Comparison of ENCODE assay signal across 1 cellular context in genomic region chr22:24775769-24776492, GRCh38.
TF ChIP-seq lines count a peak whose summit lies in the region.

No MANE protein-coding gene starts in this region.

TF ChIP-seq in WTC11, 78 proteins besides CTCF, POLR2A, EP300 and RAD21 (continued from another document):
- TF ChIP-seq, protein P1, sequence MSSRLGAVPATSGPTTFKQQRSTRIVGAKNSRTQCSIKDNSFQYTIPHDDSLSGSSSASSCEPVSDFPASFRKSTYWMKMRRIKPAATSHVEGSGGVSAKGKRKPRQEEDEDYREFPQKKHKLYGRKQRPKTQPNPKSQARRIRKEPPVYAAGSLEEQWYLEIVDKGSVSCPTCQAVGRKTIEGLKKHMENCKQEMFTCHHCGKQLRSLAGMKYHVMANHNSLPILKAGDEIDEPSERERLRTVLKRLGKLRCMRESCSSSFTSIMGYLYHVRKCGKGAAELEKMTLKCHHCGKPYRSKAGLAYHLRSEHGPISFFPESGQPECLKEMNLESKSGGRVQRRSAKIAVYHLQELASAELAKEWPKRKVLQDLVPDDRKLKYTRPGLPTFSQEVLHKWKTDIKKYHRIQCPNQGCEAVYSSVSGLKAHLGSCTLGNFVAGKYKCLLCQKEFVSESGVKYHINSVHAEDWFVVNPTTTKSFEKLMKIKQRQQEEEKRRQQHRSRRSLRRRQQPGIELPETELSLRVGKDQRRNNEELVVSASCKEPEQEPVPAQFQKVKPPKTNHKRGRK (CRISPR knock-in tag; IDR thresholded peaks at IDR 0.05; ENCODE audit: borderline replicate concordance) = no peak
- TF ChIP-seq FOXP1 (CRISPR knock-in tag; IDR thresholded peaks at IDR 0.05; ENCODE audit: borderline replicate concordance) (no peak), TP53 (CRISPR knock-in tag; IDR thresholded peaks at IDR 0.05) (no peak), NFYB (CRISPR knock-in tag; conservative IDR thresholded peaks at IDR 0.05; ENCODE audit: low read depth) (no peak), ZNF232 (CRISPR knock-in tag; IDR thresholded peaks at IDR 0.05) (no peak)
- TF ChIP-seq, protein P2, sequence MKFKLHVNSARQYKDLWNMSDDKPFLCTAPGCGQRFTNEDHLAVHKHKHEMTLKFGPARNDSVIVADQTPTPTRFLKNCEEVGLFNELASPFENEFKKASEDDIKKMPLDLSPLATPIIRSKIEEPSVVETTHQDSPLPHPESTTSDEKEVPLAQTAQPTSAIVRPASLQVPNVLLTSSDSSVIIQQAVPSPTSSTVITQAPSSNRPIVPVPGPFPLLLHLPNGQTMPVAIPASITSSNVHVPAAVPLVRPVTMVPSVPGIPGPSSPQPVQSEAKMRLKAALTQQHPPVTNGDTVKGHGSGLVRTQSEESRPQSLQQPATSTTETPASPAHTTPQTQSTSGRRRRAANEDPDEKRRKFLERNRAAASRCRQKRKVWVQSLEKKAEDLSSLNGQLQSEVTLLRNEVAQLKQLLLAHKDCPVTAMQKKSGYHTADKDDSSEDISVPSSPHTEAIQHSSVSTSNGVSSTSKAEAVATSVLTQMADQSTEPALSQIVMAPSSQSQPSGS (CRISPR knock-in tag; IDR thresholded peaks at IDR 0.05; ENCODE audit: borderline replicate concordance, low read depth) = no peak
- TF ChIP-seq, protein P3, sequence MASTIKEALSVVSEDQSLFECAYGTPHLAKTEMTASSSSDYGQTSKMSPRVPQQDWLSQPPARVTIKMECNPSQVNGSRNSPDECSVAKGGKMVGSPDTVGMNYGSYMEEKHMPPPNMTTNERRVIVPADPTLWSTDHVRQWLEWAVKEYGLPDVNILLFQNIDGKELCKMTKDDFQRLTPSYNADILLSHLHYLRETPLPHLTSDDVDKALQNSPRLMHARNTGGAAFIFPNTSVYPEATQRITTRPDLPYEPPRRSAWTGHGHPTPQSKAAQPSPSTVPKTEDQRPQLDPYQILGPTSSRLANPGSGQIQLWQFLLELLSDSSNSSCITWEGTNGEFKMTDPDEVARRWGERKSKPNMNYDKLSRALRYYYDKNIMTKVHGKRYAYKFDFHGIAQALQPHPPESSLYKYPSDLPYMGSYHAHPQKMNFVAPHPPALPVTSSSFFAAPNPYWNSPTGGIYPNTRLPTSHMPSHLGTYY (CRISPR knock-in tag; IDR thresholded peaks at IDR 0.05) = no peak
